ENCODE assay signal across 20 cellular contexts in the genomic region with DNA sequence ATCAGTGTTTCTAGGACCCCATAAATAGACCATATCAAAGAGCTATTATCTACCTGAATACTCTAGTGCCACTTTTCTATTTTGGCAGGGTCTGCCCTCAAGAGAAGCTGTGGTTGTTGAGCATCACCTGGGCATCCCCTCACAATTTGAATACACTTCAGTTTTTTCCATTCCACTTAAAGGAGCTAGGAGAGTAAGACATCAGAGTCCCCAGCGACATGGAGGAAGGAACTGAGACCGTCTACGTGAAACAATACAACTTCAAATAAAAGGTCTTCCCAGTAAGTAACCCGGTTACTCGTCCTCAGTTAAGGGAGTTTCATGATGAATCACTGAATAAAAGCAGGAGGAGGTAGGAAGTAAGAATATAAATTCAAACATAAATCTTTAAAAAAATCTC.
"Had no signal": no experiment of that assay in that cellular context is flagged by ENCODE, and none has a peak within 500 bp of the region (broad histone marks: within the 10 kb centered on the region; RNA-seq: fewer than 3 reads in every experiment).

No MANE protein-coding gene starts in this region.

- H3K36me3 ChIP-seq: ovary, right atrium auricular region, sigmoid colon, thoracic aorta, transverse colon had no signal

- H3K9me3 Mint-ChIP-seq: dendritic cell treated with granulocyte-macrophage colony-stimulating factor and Interleukin-4, amounts not matched to agents 40 ng/mL and 50 ng/mL, for 4 days; effector memory CD8-positive, alpha-beta T cell; neural crest cell; stimulated activated effector memory CD8-positive, alpha-beta T cell treated with anti-CD3 and anti-CD28 coated beads, Interleukin-12 subunit alpha, Interleukin-12 subunit beta, amount 100 ng/mL, for 72 hours had no signal

- H3K9me3 ChIP-seq: ovary, right atrium auricular region, stomach, thoracic aorta, transverse colon had no signal

- H3K27me3 Mint-ChIP-seq: dendritic cell treated with granulocyte-macrophage colony-stimulating factor and Interleukin-4, amounts not matched to agents 40 ng/mL and 50 ng/mL, for 4 days; effector memory CD8-positive, alpha-beta T cell; naive thymus-derived CD8-positive, alpha-beta T cell had no signal

- H3K27ac Mint-ChIP-seq: dendritic cell treated with granulocyte-macrophage colony-stimulating factor and Interleukin-4, amounts not matched to agents 40 ng/mL and 50 ng/mL, for 4 days; effector memory CD8-positive, alpha-beta T cell; naive thymus-derived CD8-positive, alpha-beta T cell; stimulated activated effector memory CD8-positive, alpha-beta T cell treated with anti-CD3 and anti-CD28 coated beads, Interleukin-12 subunit alpha, Interleukin-12 subunit beta, amount 100 ng/mL, for 72 hours had no signal

- H3K4me3 ChIP-seq: ovary, right atrium auricular region, sigmoid colon, skin epidermis, stomach, thoracic aorta, transverse colon had no signal

- H3K27me3 ChIP-seq: foreskin keratinocyte, ovary, right atrium auricular region, sigmoid colon, stomach, transverse colon had no signal

- H3K27ac ChIP-seq: foreskin keratinocyte, ovary, right atrium auricular region, sigmoid colon, skin epidermis, stomach, thoracic aorta, transverse colon had no signal

- H3K4me3 Mint-ChIP-seq: dendritic cell treated with granulocyte-macrophage colony-stimulating factor and Interleukin-4, amounts not matched to agents 40 ng/mL and 50 ng/mL, for 4 days; effector memory CD8-positive, alpha-beta T cell; naive thymus-derived CD8-positive, alpha-beta T cell; neural crest cell; stimulated activated effector memory CD8-positive, alpha-beta T cell treated with anti-CD3 and anti-CD28 coated beads, Interleukin-12 subunit alpha, Interleukin-12 subunit beta, amount 100 ng/mL, for 72 hours had no signal

- H3K4me1 Mint-ChIP-seq: neural crest cell; stimulated activated effector memory CD8-positive, alpha-beta T cell treated with anti-CD3 and anti-CD28 coated beads, Interleukin-12 subunit alpha, Interleukin-12 subunit beta, amount 100 ng/mL, for 72 hours had no signal

- H3K36me3 Mint-ChIP-seq: naive thymus-derived CD8-positive, alpha-beta T cell; stimulated activated effector memory CD8-positive, alpha-beta T cell treated with anti-CD3 and anti-CD28 coated beads, Interleukin-12 subunit alpha, Interleukin-12 subunit beta, amount 100 ng/mL, for 72 hours had no signal

- ATAC-seq: effector memory CD8-positive, alpha-beta T cell; foreskin keratinocyte; left colon; left ventricle myocardium superior; naive thymus-derived CD8-positive, alpha-beta T cell; stimulated activated effector memory CD8-positive, alpha-beta T cell treated with anti-CD3 and anti-CD28 coated beads, Interleukin-12 subunit alpha, Interleukin-12 subunit beta, amount 100 ng/mL, for 72 hours had no signal

- H3K4me1 ChIP-seq: foreskin keratinocyte, sigmoid colon, stomach, transverse colon had no signal

- DNase-seq: effector memory CD8-positive, alpha-beta T cell; foreskin keratinocyte; head of caudate nucleus; hippocampal formation; left colon; left ventricle myocardium superior; naive thymus-derived CD8-positive, alpha-beta T cell; ovary; sigmoid colon; stimulated activated CD4-positive, alpha-beta T cell treated with anti-CD3 and anti-CD28 coated beads, Interleukin-2, amount 100 ng/mL, for 48 hours; stimulated activated CD8-positive, alpha-beta memory T cell treated with anti-CD3 and anti-CD28 coated beads, Interleukin-4, amount 100 ng/mL, for 48 hours; stomach; substantia nigra; transverse colon had no signal
